Comparison of ENCODE assay signal across 15 cellular contexts in genomic region chr17:50103941-50104340, GRCh38.
"Had no signal": no experiment of that assay in that cellular context is flagged by ENCODE, and none has a peak within 500 bp of the region (broad histone marks: within the 10 kb centered on the region; RNA-seq: fewer than 3 reads in every experiment).

No MANE protein-coding gene starts in this region.

- H3K4me3 ChIP-seq: gastroesophageal sphincter, hepatocyte, suprapubic skin, tibial nerve, upper lobe of right lung had no signal

- H3K27ac ChIP-seq: hepatocyte, suprapubic skin, upper lobe of right lung had no signal

- H3K27me3 Mint-ChIP-seq: naive B cell had no signal

- H3K9me3 ChIP-seq: gastroesophageal sphincter, suprapubic skin, tibial nerve, upper lobe of right lung had no signal

- H3K27ac Mint-ChIP-seq: naive B cell had no signal

- ATAC-seq: esophagus mucosa, gastroesophageal sphincter, left colon, upper lobe of right lung had no signal

- DNase-seq: cortex of kidney; effector memory CD4-positive, alpha-beta T cell; left colon; mesendoderm; naive B cell; small intestine; stimulated activated CD4-positive, alpha-beta T cell treated with anti-CD3 and anti-CD28 coated beads, Interleukin-12 subunit alpha, Interleukin-12 subunit beta, amount 100 ng/mL, for 4 hours; stimulated activated naive CD4-positive, alpha-beta T cell treated with Interleukin-2 at 50 U/mL for 16 hours; upper lobe of right lung had no signal

- H3K9me3 Mint-ChIP-seq: naive B cell, nephron had no signal

- H3K4me3 Mint-ChIP-seq: naive B cell, nephron had no signal

- H3K27me3 ChIP-seq: gastroesophageal sphincter, hepatocyte, suprapubic skin, tibial nerve, upper lobe of right lung had no signal
